Comparison of ENCODE assay signal across 23 cellular contexts in genomic region chr6:15290067-15290641, GRCh38. TPM values are rescaled to one million over a fixed set of nuclear protein-coding genes. Genes with fewer than 3 reads are reported as not detected.
DNase-seq lines count a peak whose midpoint lies in the region; ATAC-seq lines count a peak whose summit lies in the region.
"Had no signal": no experiment of that assay in that cellular context is flagged by ENCODE, and none has a peak within 500 bp of the region (broad histone marks: within the 10 kb centered on the region; RNA-seq: fewer than 3 reads in every experiment).

No MANE protein-coding gene starts in this region.

- peak overlapping the region; percentile 67 for H3K27ac Mint-ChIP-seq in activated CD4-positive, alpha-beta T cell treated with anti-CD3 and anti-CD28 coated beads, Interleukin-2, amount 10 ng/mL, durations not matched to agents 24 days and 14 days
- peak overlapping the region in 4 of 7 donors; percentile 11 to 57 (median 15) for H3K27ac Mint-ChIP-seq in CD4-positive, alpha-beta memory T cell
- H3K27ac Mint-ChIP-seq in activated CD8-positive, alpha-beta T cell treated with anti-CD3 and anti-CD28 coated beads, Interleukin-2, amount 10 ng/mL, durations not matched to agents 7 days and 5 days: peak overlapping the region; percentile 9
- peak overlapping the region in 6 of 10 donors; percentile 1 to 74 (median 53) for H3K27ac Mint-ChIP-seq in naive thymus-derived CD8-positive, alpha-beta T cell

- H3K4me3 Mint-ChIP-seq in activated CD4-positive, alpha-beta T cell treated with anti-CD3 and anti-CD28 coated beads, Interleukin-2, amount 10 ng/mL, durations not matched to agents 24 days and 14 days: peak overlapping the region; percentile 26
- H3K4me3 Mint-ChIP-seq in CD4-positive, alpha-beta memory T cell: peak overlapping the region in 1 of 8 donors; percentile 43
- H3K4me3 Mint-ChIP-seq in activated CD8-positive, alpha-beta T cell treated with anti-CD3 and anti-CD28 coated beads, Interleukin-2, amount 10 ng/mL, durations not matched to agents 7 days and 5 days: no peak overlapping the region
- H3K4me3 Mint-ChIP-seq in naive thymus-derived CD8-positive, alpha-beta T cell: no peak overlapping the region
- H3K4me3 Mint-ChIP-seq: brain had no signal

- no peaks in the 10 kb centered on the region for H3K27me3 ChIP-seq in CD4-positive, alpha-beta memory T cell (ENCODE audit: insufficient read depth, low read length)
- H3K27me3 ChIP-seq: adrenal gland, upper lobe of right lung had no signal

- no peaks in the 10 kb centered on the region for H3K9me3 ChIP-seq in CD4-positive, alpha-beta memory T cell (ENCODE audit: control insufficient read depth in 1 of 2, low read length in 2 of 2)
- H3K9me3 ChIP-seq: adrenal gland, lower lobe of right lung, upper lobe of right lung had no signal

- ATAC-seq in activated CD8-positive, alpha-beta T cell treated with anti-CD3 and anti-CD28 coated beads, Interleukin-2, amount 10 ng/mL, durations not matched to agents 7 days and 5 days: peak; percentile 20
- ATAC-seq in naive thymus-derived CD8-positive, alpha-beta T cell: peak in 1 of 2 donors; percentile 14
- ATAC-seq: Right ventricle myocardium inferior, upper lobe of right lung had no signal

- H3K4me3 ChIP-seq in CD4-positive, alpha-beta memory T cell (ENCODE audit: low read length in 2 of 2): no peak overlapping the region
- H3K4me3 ChIP-seq: adrenal gland, lower lobe of right lung, skin epidermis, upper lobe of right lung had no signal

- intact Hi-C loops in activated CD4-positive, alpha-beta T cell treated with anti-CD3 and anti-CD28 coated beads, Interleukin-2, amount 10 ng/mL, durations not matched to agents 24 days and 14 days (cut with micrococcal nuclease): no loop called here
- intact Hi-C loops in CD4-positive, alpha-beta memory T cell (cut with micrococcal nuclease): no loop called here

- no peaks in the 10 kb centered on the region for H3K36me3 ChIP-seq in CD4-positive, alpha-beta memory T cell (ENCODE audit: insufficient read depth, low read length)
- H3K36me3 ChIP-seq: adrenal gland, lower lobe of right lung, upper lobe of right lung had no signal

- POLR2A ChIA-PET in CD4-positive, alpha-beta memory T cell (lab: Charles Lee; ENCODE audit: partially characterized antibody): no interaction called here
- POLR2A ChIA-PET in activated CD8-positive, alpha-beta T cell treated with anti-CD3 and anti-CD28 coated beads, Interleukin-2, amount 10 ng/mL, durations not matched to agents 7 days and 5 days (lab: Charles Lee): interaction anchor here (0.5 to 1.2 kb wide), 3 partner anchors 9 to 49 kb away, joined by 3 to 7 read pairs (median 4); no protein-coding TSS in a partner anchor
- POLR2A ChIA-PET in naive thymus-derived CD8-positive, alpha-beta T cell (lab: Charles Lee): no interaction called here

- CTCF ChIA-PET in CD4-positive, alpha-beta memory T cell (lab: Charles Lee; ENCODE audit: partially characterized antibody): interaction anchor here (0.6 kb wide), 1 partner anchor 60 kb away, joined by 3 read pairs; no protein-coding TSS in a partner anchor
- CTCF ChIA-PET in activated CD8-positive, alpha-beta T cell treated with anti-CD3 and anti-CD28 coated beads, Interleukin-2, amount 10 ng/mL, durations not matched to agents 7 days and 5 days (lab: Charles Lee): interaction anchor here (0.7 to 2.3 kb wide), 2 partner anchors 15 to 1946 kb away, joined by 3 to 7 read pairs; no protein-coding TSS in a partner anchor

- no peak overlapping the region for H3K27ac ChIP-seq in CD4-positive, alpha-beta memory T cell (ENCODE audit: low read depth, low read length)
- H3K27ac ChIP-seq: HL-60, lower lobe of right lung, skin epidermis, upper lobe of right lung had no signal

- peaks cover 60% of the 10 kb centered on the region for H3K4me1 Mint-ChIP-seq in activated CD4-positive, alpha-beta T cell treated with anti-CD3 and anti-CD28 coated beads, Interleukin-2, amount 10 ng/mL, durations not matched to agents 24 days and 14 days
- H3K4me1 Mint-ChIP-seq in CD4-positive, alpha-beta memory T cell: peaks cover 43 to 70% (median 55%) of the 10 kb centered on the region in 4 donors
- peaks cover 73% of the 10 kb centered on the region for H3K4me1 Mint-ChIP-seq in activated CD8-positive, alpha-beta T cell treated with anti-CD3 and anti-CD28 coated beads, Interleukin-2, amount 10 ng/mL, durations not matched to agents 7 days and 5 days (ENCODE audit: low read depth)
- peaks cover 34 to 81% (median 68%) of the 10 kb centered on the region in 4 donors for H3K4me1 Mint-ChIP-seq in naive thymus-derived CD8-positive, alpha-beta T cell

- H3K4me1 ChIP-seq in CD4-positive, alpha-beta memory T cell (ENCODE audit: insufficient read depth, low read length): peaks cover 37% of the 10 kb centered on the region

- peaks cover 44% of the 10 kb centered on the region for H3K36me3 Mint-ChIP-seq in activated CD4-positive, alpha-beta T cell treated with anti-CD3 and anti-CD28 coated beads, Interleukin-2, amount 10 ng/mL, durations not matched to agents 24 days and 14 days (ENCODE audit: low read depth)
- peaks cover 7 to 19% of the 10 kb centered on the region in 2 donors for H3K36me3 Mint-ChIP-seq in CD4-positive, alpha-beta memory T cell
- H3K36me3 Mint-ChIP-seq in activated CD8-positive, alpha-beta T cell treated with anti-CD3 and anti-CD28 coated beads, Interleukin-2, amount 10 ng/mL, durations not matched to agents 7 days and 5 days (ENCODE audit: low read depth): peaks cover 43% of the 10 kb centered on the region
- H3K36me3 Mint-ChIP-seq in naive thymus-derived CD8-positive, alpha-beta T cell: peaks cover 0 to 8% (median 4%) of the 10 kb centered on the region in 3 donors

- no peaks in the 10 kb centered on the region for H3K27me3 Mint-ChIP-seq in activated CD4-positive, alpha-beta T cell treated with anti-CD3 and anti-CD28 coated beads, Interleukin-2, amount 10 ng/mL, durations not matched to agents 24 days and 14 days
- H3K27me3 Mint-ChIP-seq in CD4-positive, alpha-beta memory T cell: no peaks in the 10 kb centered on the region
- H3K27me3 Mint-ChIP-seq in activated CD8-positive, alpha-beta T cell treated with anti-CD3 and anti-CD28 coated beads, Interleukin-2, amount 10 ng/mL, durations not matched to agents 7 days and 5 days (ENCODE audit: low read depth): no peaks in the 10 kb centered on the region
- no peaks in the 10 kb centered on the region for H3K27me3 Mint-ChIP-seq in naive thymus-derived CD8-positive, alpha-beta T cell
- H3K27me3 Mint-ChIP-seq: brain had no signal

- DNase-seq in activated CD4-positive, alpha-beta T cell treated with anti-CD3 and anti-CD28 coated beads, Interleukin-2, amount 10 ng/mL, durations not matched to agents 24 days and 14 days: no peak
- no peak for DNase-seq in activated CD4-positive, alpha-beta T cell treated with anti-CD3 and anti-CD28 coated beads for 4 hours
- no peak for DNase-seq in CD4-positive, alpha-beta memory T cell
- no peak for DNase-seq in activated CD8-positive, alpha-beta T cell treated with anti-CD3 and anti-CD28 coated beads, Interleukin-2, amount 10 ng/mL, durations not matched to agents 7 days and 5 days
- no peak for DNase-seq in naive thymus-derived CD8-positive, alpha-beta T cell
- DNase-seq in NCI-H82 treated with DMSO at 0.1 percent for 48 hours (lab: John Stamatoyannopoulos, UW; ENCODE audit: unreplicated experiment) (no peak), NCI-H446 (lab: John Stamatoyannopoulos, UW) (no peak), SHP77 (lab: John Stamatoyannopoulos, UW) (no peak)
- DNase-seq: activated effector memory CD4-positive, alpha-beta T cell treated with Interleukin-2 at 50 U/mL for 16 hours; AML-193; H7; lower lobe of right lung; NCI-H1092; NCI-H187; NCI-H226; NCI-H774; stimulated activated CD4-positive, alpha-beta T cell treated with anti-CD3 and anti-CD28 coated beads, Interleukin-2, amount 100 ng/mL, for 24 hours; upper lobe of right lung had no signal

- H3K9me3 Mint-ChIP-seq in activated CD4-positive, alpha-beta T cell treated with anti-CD3 and anti-CD28 coated beads, Interleukin-2, amount 10 ng/mL, durations not matched to agents 24 days and 14 days: peaks cover 6% of the 10 kb centered on the region
- H3K9me3 Mint-ChIP-seq in CD4-positive, alpha-beta memory T cell: peaks cover 0 to 2% (median 0%) of the 10 kb centered on the region in 8 donors
- no peaks in the 10 kb centered on the region for H3K9me3 Mint-ChIP-seq in activated CD8-positive, alpha-beta T cell treated with anti-CD3 and anti-CD28 coated beads, Interleukin-2, amount 10 ng/mL, durations not matched to agents 7 days and 5 days (ENCODE audit: insufficient read depth)
- no peaks in the 10 kb centered on the region for H3K9me3 Mint-ChIP-seq in naive thymus-derived CD8-positive, alpha-beta T cell

RNA-seq across cellular contexts. Expression of gene JARID2, which starts 44.3 kb away (rescaled TPM):
- 48.7 and 49.5 TPM in 2 replicates for total RNA-seq in activated CD4-positive, alpha-beta T cell treated with anti-CD3 and anti-CD28 coated beads, Interleukin-2, amount 10 ng/mL, durations not matched to agents 24 days and 14 days
- total RNA-seq in CD4-positive, alpha-beta memory T cell: 10 to 100 TPM; 20.2 to 21.6 TPM
- polyA plus RNA-seq in CD4-positive, alpha-beta memory T cell: 10 to 100 TPM in 1 of 2 donors, 1 to 10 TPM in 1; 2.4 to 11.7 TPM
- total RNA-seq in activated CD8-positive, alpha-beta T cell treated with anti-CD3 and anti-CD28 coated beads, Interleukin-2, amount 10 ng/mL, durations not matched to agents 7 days and 5 days: 10 to 100 TPM; 33.0 to 33.2 TPM
- total RNA-seq in naive thymus-derived CD8-positive, alpha-beta T cell: 10 to 100 TPM; 23.0 to 23.5 TPM
- polyA plus RNA-seq in naive thymus-derived CD8-positive, alpha-beta T cell: 10 to 100 TPM in 2 of 3 donors, 1 to 10 TPM in 1; 7.6 to 11.8 (median 10.1) TPM

Comparison
In these comparisons a context has a peak if more than half of its experiments do, and no peak if none do; other contexts are left out.
1. H3K27ac Mint-ChIP-seq: peak in every context shown above with its lines; median percentile 67 in activated CD4-positive, alpha-beta T cell treated with anti-CD3 and anti-CD28 coated beads, Interleukin-2, amount 10 ng/mL, durations not matched to agents 24 days and 14 days; 53 in naive thymus-derived CD8-positive, alpha-beta T cell; 15 in CD4-positive, alpha-beta memory T cell; 9 in activated CD8-positive, alpha-beta T cell treated with anti-CD3 and anti-CD28 coated beads, Interleukin-2, amount 10 ng/mL, durations not matched to agents 7 days and 5 days.